ENCODE assay signal across 8 cellular contexts in the genomic region with DNA sequence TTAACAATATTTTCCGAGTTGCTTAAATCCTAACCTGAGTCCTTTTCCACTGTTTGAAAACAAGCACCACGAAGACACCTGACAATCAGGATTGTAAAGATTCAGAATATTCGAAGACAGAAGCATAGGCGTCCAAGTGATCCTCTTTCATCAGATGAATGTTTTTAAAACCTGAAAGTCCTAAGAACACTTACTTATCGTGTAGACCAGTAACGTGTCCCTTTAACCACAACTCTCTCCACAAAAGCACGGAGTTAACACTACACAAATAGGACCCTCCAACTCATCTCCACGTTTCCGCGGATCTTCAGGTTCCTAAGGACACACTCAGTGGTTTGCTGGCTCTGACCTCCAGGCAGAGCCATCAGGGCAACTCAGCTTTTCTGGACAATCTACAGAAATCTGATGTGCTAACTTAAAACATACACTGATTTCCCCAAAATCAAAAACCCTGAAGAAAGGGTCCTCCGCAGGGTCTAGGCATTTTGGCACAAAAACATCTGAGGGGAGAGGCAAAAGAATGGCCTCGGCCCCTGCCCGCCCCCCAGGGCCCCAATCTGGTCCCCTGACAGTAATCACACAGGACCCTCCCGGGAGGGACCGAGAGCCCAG. TPM values are rescaled to one million over a fixed set of nuclear protein-coding genes. Genes with fewer than 3 reads are reported as not detected.
DNase-seq lines count a peak whose midpoint lies in the region; ATAC-seq and TF ChIP-seq lines count a peak whose summit lies in the region.

No MANE protein-coding gene starts in this region.

- H3K9me3 ChIP-seq in neutrophil = no peaks in the 10 kb centered on the region

- H3K27me3 ChIP-seq in neutrophil = no peaks in the 10 kb centered on the region

- H3K36me3 ChIP-seq in neutrophil = no peaks in the 10 kb centered on the region

- DNase-seq in SK-N-DZ (ENCODE audit: low spot score) (peak; percentile 7), epithelial cell of proximal tubule (ENCODE audit: low read depth) (no peak), dedifferentiated amniotic fluid mesenchymal stem cell (ENCODE audit: extremely low spot score) (no peak)
- no peak for DNase-seq in central memory CD4-positive, alpha-beta T cell

- H3K4me1 ChIP-seq in neutrophil (ENCODE audit: control insufficient read depth in 1 of 2, insufficient read depth in 1 of 2, low read depth in 1 of 2, low read length in 1 of 2) = peaks cover 43 to 50% of the 10 kb centered on the region in 2 experiments

- H3K27ac ChIP-seq in 22Rv1 (peak overlapping the region; percentile 94), neutrophil (peak overlapping the region; percentile 98)

- TF ChIP-seq CTCF in 22Rv1 (IDR thresholded peaks at IDR 0.05) (no peak), epithelial cell of proximal tubule (conservative IDR thresholded peaks at IDR 0.05; ENCODE audit: low read depth, low read length) (no peak), neutrophil (IDR thresholded peaks at IDR 0.05) (no peak)

- ATAC-seq in GM18499 (IDR thresholded peaks at IDR 0.05; ENCODE audit: insufficient read depth, unreplicated experiment) = peak; percentile 9
- no peak for ATAC-seq in GM19455 (IDR thresholded peaks at IDR 0.05; ENCODE audit: unreplicated experiment)

- H3K4me3 ChIP-seq in epithelial cell of proximal tubule (ENCODE audit: low read depth, low read length) = peak overlapping the region; percentile 69
- H3K4me3 ChIP-seq in neutrophil (ENCODE audit: low read depth in 1 of 2, low read length in 1 of 2) = peak overlapping the region; percentile 89

RNA-seq across cellular contexts. Expression of a gene that starts 1.1 kb away (rescaled TPM):
- polyA plus RNA-seq in SK-N-DZ (2014; cell fraction: cytosol; rRNA removed) = 18.6 and 20.7 TPM in 2 replicates
- 28.1 and 68.4 TPM in 2 replicates for polyA plus RNA-seq in SK-N-DZ (2014; cell fraction: nucleus; rRNA removed)
- total RNA-seq in epithelial cell of proximal tubule = 27.4 and 27.9 TPM in 2 replicates
